ENCODE assay signal across 8 cellular contexts in the genomic region with DNA sequence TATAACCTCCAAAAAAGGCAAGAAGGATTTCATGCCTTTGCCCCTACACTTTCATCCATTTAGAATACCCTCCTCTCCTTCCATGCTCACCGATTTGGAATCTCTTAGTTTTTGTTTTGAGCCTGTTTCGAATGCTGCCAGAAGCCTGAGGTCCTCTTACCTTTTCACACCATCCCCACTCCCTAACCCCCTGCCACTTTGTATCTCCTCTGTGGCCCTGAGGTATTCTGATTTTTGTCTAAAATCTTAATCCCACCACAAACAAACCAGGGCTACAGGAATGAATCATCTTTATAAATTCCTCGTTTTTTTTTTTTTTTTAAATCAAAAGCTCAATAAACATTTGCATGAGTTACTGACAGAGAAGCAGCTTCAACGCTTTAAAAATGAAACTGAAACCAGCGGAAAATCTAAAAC. TPM values are rescaled to one million over a fixed set of nuclear protein-coding genes. Genes with fewer than 3 reads are reported as not detected.
DNase-seq lines count a peak whose midpoint lies in the region; ATAC-seq, FAIRE-seq and TF ChIP-seq lines count a peak whose summit lies in the region.

No MANE protein-coding gene starts in this region.

- peak overlapping the region; percentile 99 for H3K27ac Mint-ChIP-seq in central memory CD8-positive, alpha-beta T cell (ENCODE audit: low read depth)

- H3K4me3 Mint-ChIP-seq in central memory CD8-positive, alpha-beta T cell: peak overlapping the region; percentile 91

- DNase-seq in CD1c-positive myeloid dendritic cell (ENCODE audit: extremely low spot score) (peak; percentile 7), Kasumi-1 (lab: John Stamatoyannopoulos, UW) (peak; percentile 20 to 58), myocyte (ENCODE audit: low read depth) (peak; percentile 41), H54 (ENCODE audit: insufficient read length, low spot score) (no peak), NCI-H1436 (lab: John Stamatoyannopoulos, UW) (no peak), HEK293T (ENCODE audit: extremely low spot score) (no peak)
- DNase-seq in central memory CD8-positive, alpha-beta T cell (ENCODE audit: low spot score in 2 of 2): no peak

- CTCF ChIA-PET in HEK293T (lab: Yijun Ruan, JAX): interaction anchor here (2.3 kb wide), 1 partner anchor 13 kb away, joined by 14 read pairs; a partner anchor contains a TSS

- H3K9me3 Mint-ChIP-seq in central memory CD8-positive, alpha-beta T cell: no peaks in the 10 kb centered on the region

- peak; percentile 3 for ATAC-seq in GM19463 (IDR thresholded peaks at IDR 0.05; ENCODE audit: unreplicated experiment)
- no peak for ATAC-seq in central memory CD8-positive, alpha-beta T cell (replicated peaks; ENCODE audit: extremely low read depth, poor library complexity, severe bottlenecking)

- no peak for TF ChIP-seq POLR2A in H54 (IDR thresholded peaks at IDR 0.05; ENCODE audit: low read depth, low read length)

- POLR2A ChIA-PET in HEK293T (lab: Yijun Ruan, JAX): interaction anchor here (0.7 to 3.9 kb wide), 5 partner anchors 12 to 105 kb away, joined by 3 to 18 read pairs (median 3); a partner anchor contains a TSS

- peaks cover 56% of the 10 kb centered on the region for H3K36me3 Mint-ChIP-seq in central memory CD8-positive, alpha-beta T cell (ENCODE audit: insufficient read depth)

- FAIRE-seq in H54 (lab: Jason Lieb, UNC): no peak

- no peaks in the 10 kb centered on the region for H3K27me3 Mint-ChIP-seq in central memory CD8-positive, alpha-beta T cell

- H3K4me1 Mint-ChIP-seq in central memory CD8-positive, alpha-beta T cell: peaks cover 54% of the 10 kb centered on the region

TF ChIP-seq in HEK293T, 16 proteins besides CTCF, POLR2A, EP300 and RAD21:
- TF ChIP-seq ELF4 (IDR thresholded peaks at IDR 0.05): no peak

RNA-seq across cellular contexts. Expression of a gene that starts 1.6 kb away (rescaled TPM):
- 998 and 1,026 TPM in 2 replicates for total RNA-seq in myocyte
- polyA plus RNA-seq in myocyte (2012): 1,834 TPM

RNA-seq across cellular contexts. Expression of a gene that starts 14.3 kb away (rescaled TPM):
- 3.0 and 3.4 TPM in 2 replicates for total RNA-seq in myocyte
- 2.8 TPM for polyA plus RNA-seq in myocyte (2012)

RNA-seq across cellular contexts. Expression of a gene that starts 55.1 kb away (rescaled TPM):
- total RNA-seq in myocyte: 0.16 TPM in 1 of 2 replicates, not detected in the other
- polyA plus RNA-seq in myocyte (2012): 0.05 TPM

Comparison
In these comparisons a context has a peak if more than half of its experiments do, and no peak if none do; other contexts are left out.
1. DNase-seq: peak in CD1c-positive myeloid dendritic cell (single experiment), Kasumi-1 (2 of 2) and myocyte (single experiment); none in central memory CD8-positive, alpha-beta T cell (0 of 2), H54 (single experiment), NCI-H1436 (single experiment) and HEK293T (single experiment).